Comparison of ENCODE assay signal across 10 cellular contexts in genomic region chr19:46791944-46792343, GRCh38. TPM values are rescaled to one million over a fixed set of nuclear protein-coding genes. Genes with fewer than 3 reads are reported as not detected.
DNase-seq lines count a peak whose midpoint lies in the region; ATAC-seq and TF ChIP-seq lines count a peak whose summit lies in the region.
"Had no signal": no experiment of that assay in that cellular context is flagged by ENCODE, and none has a peak within 500 bp of the region (broad histone marks: within the 10 kb centered on the region; RNA-seq: fewer than 3 reads in every experiment).

No MANE protein-coding gene starts in this region.

- no peaks in the 10 kb centered on the region for H3K9me3 ChIP-seq in effector memory CD4-positive, alpha-beta T cell (ENCODE audit: control insufficient read depth, low read length)
- no peaks in the 10 kb centered on the region for H3K9me3 ChIP-seq in Caco-2
- H3K9me3 ChIP-seq: neutrophil had no signal

- in situ Hi-C loops in GM13976 (cut with MboI; ENCODE audit: low sequenced_read_pairs, unreplicated experiment): no loop called here

- H3K27ac ChIP-seq in effector memory CD4-positive, alpha-beta T cell (ENCODE audit: insufficient read depth, low read length, poor library complexity, severe bottlenecking): no peak overlapping the region
- H3K27ac ChIP-seq: neutrophil had no signal

- peaks cover 19% of the 10 kb centered on the region for H3K36me3 Mint-ChIP-seq in Caco-2 (ENCODE audit: insufficient read depth, unreplicated experiment)

- ATAC-seq in HG03097 (IDR thresholded peaks at IDR 0.05; ENCODE audit: low FRiP score, unreplicated experiment): no peak

- no peak for TF ChIP-seq CTCF in GM13976 (IDR thresholded peaks at IDR 0.05; ENCODE audit: borderline replicate concordance, control extremely low read depth, extremely low read depth, insufficient read depth, missing control alignments)
- no peak for TF ChIP-seq CTCF in Caco-2 (IDR thresholded peaks at IDR 0.05; ENCODE audit: insufficient read depth in 1 of 2, low read depth in 1 of 2, low read length in 1 of 2, severe bottlenecking in 1 of 2, unreplicated experiment in 1 of 2)

- H3K27me3 Mint-ChIP-seq in Caco-2 (ENCODE audit: insufficient read depth, unreplicated experiment): no peaks in the 10 kb centered on the region

- H3K4me3 ChIP-seq in effector memory CD4-positive, alpha-beta T cell (ENCODE audit: insufficient read depth, low read depth, low read length, poor library complexity, severe bottlenecking): no peak overlapping the region
- H3K4me3 ChIP-seq in Caco-2 (ENCODE audit: low read depth, low read length): no peak overlapping the region

- no peaks in the 10 kb centered on the region for H3K27me3 ChIP-seq in effector memory CD4-positive, alpha-beta T cell (replicated peaks; ENCODE audit: control insufficient read depth, insufficient read depth, low read length, poor library complexity, severe bottlenecking)
- no peaks in the 10 kb centered on the region for H3K27me3 ChIP-seq in Caco-2 (replicated peaks; ENCODE audit: control insufficient read depth, insufficient read depth, low read length)

- no peaks in the 10 kb centered on the region for H3K9me3 Mint-ChIP-seq in Caco-2 (ENCODE audit: unreplicated experiment)

- H3K27ac Mint-ChIP-seq in Caco-2 (ENCODE audit: unreplicated experiment): no peak overlapping the region

- H3K4me1 Mint-ChIP-seq in Caco-2 (ENCODE audit: low read depth, unreplicated experiment): peaks cover 22% of the 10 kb centered on the region

- peaks cover 13% of the 10 kb centered on the region for H3K4me1 ChIP-seq in effector memory CD4-positive, alpha-beta T cell (ENCODE audit: control insufficient read depth, insufficient read depth, low read length, poor library complexity, severe bottlenecking)
- peaks cover 11% of the 10 kb centered on the region; the same call in 1 of the 2 replicates for H3K4me1 ChIP-seq in Caco-2

- no TSS peak for BruUV-seq in Caco-2 (replicated peaks; lab: Mats Ljungman, UMichigan)

- peak; percentile 9 for DNase-seq in CD1c-positive myeloid dendritic cell (ENCODE audit: extremely low spot score)
- DNase-seq in GM13976 (ENCODE audit: low spot score): peak; percentile 48
- peak; percentile 2 for DNase-seq in SKM-1 (lab: John Stamatoyannopoulos, UW; ENCODE audit: unreplicated experiment)
- DNase-seq in effector memory CD4-positive, alpha-beta T cell: peak in 2 of 3 donors; percentile 19 to 35
- DNase-seq in DMS53 (lab: John Stamatoyannopoulos, UW): no peak
- DNase-seq in mesenteric fat pad (ENCODE audit: low spot score): no peak
- no peak for DNase-seq in Caco-2
- DNase-seq: NCI-H748 treated with DMSO at 0.1 percent for 48 hours had no signal

- POLR2A ChIA-PET in Caco-2 (lab: Charles Lee): no interaction called here

- H3K4me3 Mint-ChIP-seq in Caco-2 (ENCODE audit: unreplicated experiment): no peak overlapping the region

- CTCF ChIA-PET in Caco-2 (lab: Charles Lee): no interaction called here

- intact Hi-C loops in Caco-2 (cut with micrococcal nuclease; ENCODE audit: unreplicated experiment): no loop called here

- no peaks in the 10 kb centered on the region for H3K36me3 ChIP-seq in effector memory CD4-positive, alpha-beta T cell (ENCODE audit: control insufficient read depth, insufficient read depth, low read length)
- H3K36me3 ChIP-seq in Caco-2 (ENCODE audit: control insufficient read depth, insufficient read depth, low read length): no peaks in the 10 kb centered on the region
- H3K36me3 ChIP-seq: neutrophil had no signal

RNA-seq across cellular contexts. Expression of gene SLC1A5, which starts 3.5 kb away (rescaled TPM):
- total RNA-seq in mesenteric fat pad (168 TPM), Caco-2 (2022) (497 and 512 TPM in 2 replicates)

RNA-seq across cellular contexts. Expression of gene STRN4, which starts 45.7 kb away (rescaled TPM):
- total RNA-seq in mesenteric fat pad (72.9 TPM), Caco-2 (2022) (151 and 162 TPM in 2 replicates)

RNA-seq across cellular contexts. Expression of gene FKRP, which starts 46.1 kb away (rescaled TPM):
- 13.2 TPM for total RNA-seq in mesenteric fat pad
- 30.6 and 33.1 TPM in 2 replicates for total RNA-seq in Caco-2 (2022)

RNA-seq across cellular contexts. Expression of gene AP2S1, which starts 58.7 kb away (rescaled TPM):
- total RNA-seq in mesenteric fat pad (228 TPM), Caco-2 (2022) (211 and 234 TPM in 2 replicates)

Comparison
In these comparisons a context has a peak if more than half of its experiments do, and no peak if none do; other contexts are left out.
1. DNase-seq: peak in CD1c-positive myeloid dendritic cell (single experiment), GM13976 (single experiment), SKM-1 (single experiment) and effector memory CD4-positive, alpha-beta T cell (2 of 3); none in DMS53 (single experiment), mesenteric fat pad (single experiment) and Caco-2 (0 of 2).